In the genomic region with DNA sequence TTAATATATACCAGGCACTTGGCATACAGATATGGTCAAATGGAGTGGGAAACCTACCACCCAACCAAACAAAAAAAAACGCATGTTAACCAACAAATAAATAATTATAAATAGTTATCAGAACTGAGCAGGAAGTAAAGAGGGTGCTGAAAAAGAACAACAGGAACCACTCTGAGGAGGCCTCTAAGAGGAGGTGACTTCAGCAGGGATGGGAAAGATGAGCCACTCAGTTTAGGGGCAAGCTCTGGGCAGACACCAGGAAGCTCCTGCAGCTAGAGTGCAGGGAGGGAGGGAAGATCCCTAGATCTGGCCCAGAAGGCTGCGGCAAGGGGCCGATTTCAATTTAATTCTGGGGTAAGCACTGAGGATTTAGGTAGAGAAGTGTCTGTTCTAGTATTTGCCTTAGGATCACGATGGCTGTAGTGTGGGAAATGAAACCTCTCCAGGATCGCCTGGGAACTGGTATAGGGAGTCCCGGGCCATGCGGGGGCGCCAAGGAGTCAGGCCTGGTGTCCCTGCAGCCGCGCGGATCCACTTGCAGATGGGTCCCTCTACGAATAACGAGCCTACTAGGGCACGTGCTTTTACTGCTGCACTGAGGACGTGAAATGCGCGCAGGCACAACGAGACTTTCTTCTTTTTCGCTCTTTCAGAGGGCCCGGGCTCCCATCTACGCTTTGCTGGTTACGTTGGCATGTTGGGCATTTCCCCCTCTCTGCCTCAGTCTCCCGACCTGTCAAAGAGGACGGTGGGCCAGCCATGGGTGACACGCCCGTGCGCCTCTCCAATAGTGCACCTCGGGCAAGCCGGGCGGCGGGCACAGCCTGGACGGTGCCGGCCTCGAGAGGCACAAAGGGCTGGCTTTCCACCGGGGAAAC, we compare ENCODE assay signal across 8 cellular contexts. TPM values are rescaled to one million over a fixed set of nuclear protein-coding genes. Genes with fewer than 3 reads are reported as not detected.
A peak's percentile ranks its signal among the peaks of the same experiment; 100 is the strongest.
DNase-seq lines count a peak whose midpoint lies in the region; ATAC-seq and TF ChIP-seq lines count a peak whose summit lies in the region.

No MANE protein-coding gene starts in this region.

- no peaks in the 10 kb centered on the region for H3K27me3 Mint-ChIP-seq in CD8-positive, alpha-beta memory T cell
- H3K27me3 Mint-ChIP-seq in activated CD8-positive, alpha-beta T cell treated with anti-CD3 and anti-CD28 coated beads, Interleukin-2, amount 10 ng/mL, durations not matched to agents 7 days and 5 days (ENCODE audit: low read depth): peaks cover 5% of the 10 kb centered on the region

- peak overlapping the region; percentile 81 to 93 (median 90) for H3K4me3 Mint-ChIP-seq in CD8-positive, alpha-beta memory T cell
- peak overlapping the region; percentile 72 for H3K4me3 Mint-ChIP-seq in activated CD8-positive, alpha-beta T cell treated with anti-CD3 and anti-CD28 coated beads, Interleukin-2, amount 10 ng/mL, durations not matched to agents 7 days and 5 days

- H3K27ac Mint-ChIP-seq in CD8-positive, alpha-beta memory T cell: peak overlapping the region; percentile 64 to 93 (median 90)
- H3K27ac Mint-ChIP-seq in activated CD8-positive, alpha-beta T cell treated with anti-CD3 and anti-CD28 coated beads, Interleukin-2, amount 10 ng/mL, durations not matched to agents 7 days and 5 days: peak overlapping the region; percentile 89

- H3K4me3 ChIP-seq in CD8-positive, alpha-beta memory T cell (ENCODE audit: low read length): peak overlapping the region; percentile 72
- H3K4me3 ChIP-seq in ectodermal cell (ENCODE audit: insufficient read depth, low read depth, low read length) (peak overlapping the region; percentile 54), lower leg skin (ENCODE audit: low read depth, poor library complexity, severe bottlenecking) (peak overlapping the region; percentile 61)

- H3K9me3 ChIP-seq in CD8-positive, alpha-beta memory T cell (ENCODE audit: low read length): no peaks in the 10 kb centered on the region
- no peaks in the 10 kb centered on the region for H3K9me3 ChIP-seq in ectodermal cell (ENCODE audit: control insufficient read depth, low read length)

- no peak for TF ChIP-seq POLR2A in lower leg skin (IDR thresholded peaks at IDR 0.05)

- no peaks in the 10 kb centered on the region for H3K9me3 Mint-ChIP-seq in CD8-positive, alpha-beta memory T cell
- no peaks in the 10 kb centered on the region for H3K9me3 Mint-ChIP-seq in activated CD8-positive, alpha-beta T cell treated with anti-CD3 and anti-CD28 coated beads, Interleukin-2, amount 10 ng/mL, durations not matched to agents 7 days and 5 days (ENCODE audit: insufficient read depth)

- peaks cover 50% of the 10 kb centered on the region for H3K4me1 ChIP-seq in CD8-positive, alpha-beta memory T cell (ENCODE audit: insufficient read depth, low read length)
- peaks cover 8% of the 10 kb centered on the region for H3K4me1 ChIP-seq in ectodermal cell (ENCODE audit: control insufficient read depth, insufficient read depth, low read length)

- no peaks in the 10 kb centered on the region for H3K36me3 ChIP-seq in CD8-positive, alpha-beta memory T cell (ENCODE audit: insufficient read depth, low read length)
- H3K36me3 ChIP-seq in ectodermal cell (ENCODE audit: control insufficient read depth, insufficient read depth, low read length): no peaks in the 10 kb centered on the region

- peak in 1 of 3 donors; percentile 45 for TF ChIP-seq CTCF in lower leg skin (IDR thresholded peaks at IDR 0.05)

- peak overlapping the region; percentile 41 for H3K27ac ChIP-seq in CD8-positive, alpha-beta memory T cell (ENCODE audit: low read depth, low read length)
- H3K27ac ChIP-seq in ectodermal cell (ENCODE audit: insufficient read depth, low read depth, low read length, poor library complexity, severe bottlenecking): no peak overlapping the region

- CTCF ChIA-PET in CD8-positive, alpha-beta memory T cell (lab: Charles Lee): interaction anchor here (1.1 to 1.6 kb wide), 4 partner anchors 63 to 83 kb away, joined by 3 to 10 read pairs (median 3); no protein-coding TSS in a partner anchor
- CTCF ChIA-PET in activated CD8-positive, alpha-beta T cell treated with anti-CD3 and anti-CD28 coated beads, Interleukin-2, amount 10 ng/mL, durations not matched to agents 7 days and 5 days (lab: Charles Lee): interaction anchor here (1.1 kb wide), 1 partner anchor 67 kb away, joined by 3 read pairs; no protein-coding TSS in a partner anchor

- ATAC-seq in HG02970 (IDR thresholded peaks at IDR 0.05; ENCODE audit: low FRiP score, unreplicated experiment) (peak; percentile 21), GM19467 (IDR thresholded peaks at IDR 0.05; ENCODE audit: unreplicated experiment) (no peak)
- peak; percentile 44 for ATAC-seq in activated CD8-positive, alpha-beta T cell treated with anti-CD3 and anti-CD28 coated beads, Interleukin-2, amount 10 ng/mL, durations not matched to agents 7 days and 5 days

- H3K4me1 Mint-ChIP-seq in CD8-positive, alpha-beta memory T cell: peaks cover 41 to 51% (median 50%) of the 10 kb centered on the region in 3 donors
- peaks cover 48% of the 10 kb centered on the region for H3K4me1 Mint-ChIP-seq in activated CD8-positive, alpha-beta T cell treated with anti-CD3 and anti-CD28 coated beads, Interleukin-2, amount 10 ng/mL, durations not matched to agents 7 days and 5 days (ENCODE audit: low read depth)

- 3% methylated on average over 34 of the region's 35 CpGs for WGBS in ectodermal cell, 2 experiments
- 3 to 4% methylated on average over 25 to 35 of the region's 35 CpGs for WGBS in lower leg skin, 2 donors

- intact Hi-C loops in lower leg skin (cut with DNase I; ENCODE audit: low total_unique reads): loop anchor here (10.0 kb wide), 1 partner anchor 62 kb away; no protein-coding TSS in a partner anchor

- DNase-seq in CD8-positive, alpha-beta memory T cell: peak; percentile 58 to 81 (median 62)
- peak; percentile 89 for DNase-seq in NCI-H82 (lab: John Stamatoyannopoulos, UW)
- peak; percentile 81 for DNase-seq in activated CD8-positive, alpha-beta T cell treated with anti-CD3 and anti-CD28 coated beads, Interleukin-2, amount 10 ng/mL, durations not matched to agents 7 days and 5 days
- DNase-seq in lower leg skin (ENCODE audit: low spot score in 2 of 2): peak; percentile 92 to 98
- peak; percentile 65 for DNase-seq in stimulated activated CD4-positive, alpha-beta T cell treated with anti-CD3 and anti-CD28 coated beads, Interleukin-4, amount 100 ng/mL, for 24 hours

- POLR2A ChIA-PET in CD8-positive, alpha-beta memory T cell (lab: Charles Lee): interaction anchor here (0.5 kb wide), 1 partner anchor 10 kb away, joined by 4 read pairs; no protein-coding TSS in a partner anchor
- POLR2A ChIA-PET in activated CD8-positive, alpha-beta T cell treated with anti-CD3 and anti-CD28 coated beads, Interleukin-2, amount 10 ng/mL, durations not matched to agents 7 days and 5 days (lab: Charles Lee): no interaction called here

- H3K36me3 Mint-ChIP-seq in CD8-positive, alpha-beta memory T cell: peaks cover 0 to 9% (median 0%) of the 10 kb centered on the region in 3 donors
- peaks cover 28% of the 10 kb centered on the region for H3K36me3 Mint-ChIP-seq in activated CD8-positive, alpha-beta T cell treated with anti-CD3 and anti-CD28 coated beads, Interleukin-2, amount 10 ng/mL, durations not matched to agents 7 days and 5 days (ENCODE audit: low read depth)

- no peaks in the 10 kb centered on the region for H3K27me3 ChIP-seq in CD8-positive, alpha-beta memory T cell (ENCODE audit: insufficient read depth, low read length, poor library complexity, severe bottlenecking)
- H3K27me3 ChIP-seq in ectodermal cell (ENCODE audit: control insufficient read depth, insufficient read depth, low read length, poor library complexity, severe bottlenecking): peaks cover 3% of the 10 kb centered on the region

RNA-seq across cellular contexts. Expression of gene LIMD1, which starts 1.5 kb away (rescaled TPM):
- 10 to 100 TPM; 27.0 to 27.2 TPM for total RNA-seq in CD8-positive, alpha-beta memory T cell
- 5.8 TPM for polyA plus RNA-seq in CD8-positive, alpha-beta memory T cell
- total RNA-seq in activated CD8-positive, alpha-beta T cell treated with anti-CD3 and anti-CD28 coated beads, Interleukin-2, amount 10 ng/mL, durations not matched to agents 7 days and 5 days: 10 to 100 TPM; 48.4 to 49.4 TPM
- 13.3 TPM for polyA plus RNA-seq in ectodermal cell (2013, experiment 1 of 4)
- 14.1 TPM for polyA plus RNA-seq in ectodermal cell (2013, experiment 2 of 4)
- polyA plus RNA-seq in ectodermal cell (2013, experiment 3 of 4): 10.1 TPM
- 12.8 TPM for polyA plus RNA-seq in ectodermal cell (2013, experiment 4 of 4)
- 10 to 100 TPM; 11.6 to 20.8 (median 16.8) TPM for total RNA-seq in lower leg skin
